13 cellular contexts compared by ENCODE assay signal in genomic region chr1:224783006-224783651, GRCh38.
DNase-seq lines count a peak whose midpoint lies in the region; ATAC-seq and TF ChIP-seq lines count a peak whose summit lies in the region.
"Had no signal": no experiment of that assay in that cellular context is flagged by ENCODE, and none has a peak within 500 bp of the region (broad histone marks: within the 10 kb centered on the region; RNA-seq: fewer than 3 reads in every experiment).

No MANE protein-coding gene starts in this region.

- H3K9ac ChIP-seq in MM.1S (ENCODE audit: low read length), result no peak overlapping the region

- DNase-seq in DMS53 (lab: John Stamatoyannopoulos, UW) (peak; percentile 34), DMS53 treated with DMSO at 0.1 percent for 48 hours (lab: John Stamatoyannopoulos, UW; ENCODE audit: unreplicated experiment) (no peak), MM.1S (peak; percentile 86), left colon (no peak), NCI-H128 (lab: John Stamatoyannopoulos, UW; ENCODE audit: unreplicated experiment) (no peak), tibial artery (no peak), activated T-cell treated with anti-CD3 and anti-CD28 coated beads for 4 hours (no peak)
- DNase-seq: activated CD8-positive, alpha-beta memory T cell treated with anti-CD3 and anti-CD28 coated beads, Interleukin-2, amount 50 U/mL, for 48 hours; NCI-H526 treated with DMSO at 0.1 percent for 48 hours; spleen had no signal

- H3K36me3 ChIP-seq in MM.1S (replicated peaks; ENCODE audit: insufficient read depth, low read length), result no peaks in the 10 kb centered on the region
- H3K36me3 ChIP-seq in tibial artery, result no peaks in the 10 kb centered on the region
- H3K36me3 ChIP-seq: spleen, thoracic aorta had no signal

- H3K27ac ChIP-seq in MM.1S (ENCODE audit: low read length) (peak overlapping the region; percentile 29; the same call in 1 of the 2 replicates), tibial artery (no peak overlapping the region)
- H3K27ac ChIP-seq: 22Rv1, thoracic aorta had no signal

- H4K20me1 ChIP-seq in MM.1S (ENCODE audit: insufficient read depth, low read length), result no peaks in the 10 kb centered on the region

- peak overlapping the region; percentile 10; the same call in 1 of the 2 replicates for H3K4me3 ChIP-seq in MM.1S (ENCODE audit: low read length)
- no peak overlapping the region for H3K4me3 ChIP-seq in tibial artery
- H3K4me3 ChIP-seq: spleen, thoracic aorta had no signal

- H3K79me2 ChIP-seq in MM.1S (ENCODE audit: low read length), result no peaks in the 10 kb centered on the region

- no peak for TF ChIP-seq CTCF in MM.1S (IDR thresholded peaks at IDR 0.05; ENCODE audit: low read length)
- no peak for TF ChIP-seq CTCF in tibial artery (IDR thresholded peaks at IDR 0.05)

- H3K27me3 ChIP-seq in MM.1S (replicated peaks; ENCODE audit: insufficient read depth, low read length), result peaks cover 34% of the 10 kb centered on the region
- H3K27me3 ChIP-seq in tibial artery, result no peaks in the 10 kb centered on the region
- H3K27me3 ChIP-seq: spleen had no signal

- peak; percentile 69 for ATAC-seq in HG02763 (IDR thresholded peaks at IDR 0.05; ENCODE audit: unreplicated experiment)
- peak; percentile 41 for ATAC-seq in left colon

- no peaks in the 10 kb centered on the region for H3K9me2 ChIP-seq in MM.1S (replicated peaks; ENCODE audit: insufficient read depth, low read length)

- peak overlapping the region; percentile 62 for H3K4me2 ChIP-seq in MM.1S (ENCODE audit: low read depth, low read length)

- H3K4me1 ChIP-seq in MM.1S (ENCODE audit: low read length) (peaks cover 28% of the 10 kb centered on the region), tibial artery (no peaks in the 10 kb centered on the region)

- no peak overlapping the region for H2AFZ ChIP-seq in MM.1S (ENCODE audit: low read length)

- intact Hi-C loops in left colon (cut with DNase I, micrococcal nuclease), result no loop called here
- intact Hi-C loops in tibial artery (cut with DNase I; ENCODE audit: low total_unique reads), result no loop called here

- H3K9me3 ChIP-seq in MM.1S (replicated peaks; ENCODE audit: insufficient read depth, low read length), result no peaks in the 10 kb centered on the region
- H3K9me3 ChIP-seq in tibial artery, result no peaks in the 10 kb centered on the region
- H3K9me3 ChIP-seq: spleen, thoracic aorta had no signal

- H3F3A ChIP-seq in MM.1S (ENCODE audit: insufficient read depth, low read length), result peaks cover 24% of the 10 kb centered on the region

Comparison
In these comparisons a context has a peak if more than half of its experiments do, and no peak if none do; other contexts are left out.
1. DNase-seq: peak in DMS53 (single experiment) and MM.1S (single experiment); none in DMS53 treated with DMSO at 0.1 percent for 48 hours (single experiment), left colon (0 of 2), NCI-H128 (single experiment), tibial artery (0 of 2) and activated T-cell treated with anti-CD3 and anti-CD28 coated beads for 4 hours (single experiment).